Comparison of ENCODE assay signal across 10 cellular contexts in genomic region chr4:165084787-165085186, GRCh38. TPM values are rescaled to one million over a fixed set of nuclear protein-coding genes. Genes with fewer than 3 reads are reported as not detected.
"Had no signal": no experiment of that assay in that cellular context is flagged by ENCODE, and none has a peak within 500 bp of the region (broad histone marks: within the 10 kb centered on the region; RNA-seq: fewer than 3 reads in every experiment).

No MANE protein-coding gene starts in this region.

RNA-seq across cellular contexts. Expression of gene TRIM75, which starts 31.1 kb away (rescaled TPM):
- total RNA-seq: OCI-LY7, PC-3, PC-9, Peyer's patch, Right ventricle myocardium inferior, Right ventricle myocardium superior, RPMI7951, SJSA1, SK-MEL-5 had no signal

RNA-seq across cellular contexts. Expression of gene TRIM60, which starts 53.0 kb away (rescaled TPM):
- total RNA-seq: OCI-LY7, PC-3, PC-9, Peyer's patch, Right ventricle myocardium inferior, Right ventricle myocardium superior, RPMI7951, SJCRH30, SJSA1, SK-MEL-5 had no signal
